In genomic region chr6:1262704-1263038, GRCh38 we compare ENCODE assay signal across 28 cellular contexts. TPM values are rescaled to one million over a fixed set of nuclear protein-coding genes. Genes with fewer than 3 reads are reported as not detected.
"Had no signal": no experiment of that assay in that cellular context is flagged by ENCODE, and none has a peak within 500 bp of the region (broad histone marks: within the 10 kb centered on the region; RNA-seq: fewer than 3 reads in every experiment).

No MANE protein-coding gene starts in this region.

- H3K4me1 ChIP-seq: neural progenitor cell, parathyroid adenoma, psoas muscle, thyroid gland, tibial nerve, upper lobe of left lung, uterus had no signal

- H3K4me3 Mint-ChIP-seq: naive thymus-derived CD4-positive, alpha-beta T cell; natural killer cell; nephron; neural progenitor cell; stimulated activated effector memory CD8-positive, alpha-beta T cell treated with anti-CD3 and anti-CD28 coated beads, Interleukin-12 subunit alpha, Interleukin-12 subunit beta, amount 100 ng/mL, for 72 hours; stimulated activated naive B cell treated with anti-CD40 and anti-IgM and Interleukin-4, amounts not matched to agents 10 μg/mL and 1 μg/mL and 100 μg/mL, for 72 hours; stimulated activated naive CD8-positive, alpha-beta T cell treated with anti-CD3 and anti-CD28 coated beads, Interleukin-15, Interleukin-2, amounts not matched to agents 100 ng/mL and 50 ng/mL, for 24 hours had no signal

- H2AFZ ChIP-seq: neural progenitor cell, parathyroid adenoma had no signal

- H3K4me2 ChIP-seq: neural progenitor cell had no signal

- H3K79me2 ChIP-seq: parathyroid adenoma had no signal

- H3K9me3 ChIP-seq: ovary, psoas muscle, stomach, thoracic aorta, thyroid gland, tibial nerve, upper lobe of left lung, uterus had no signal

- H3K4me1 Mint-ChIP-seq: natural killer cell; nephron; neural progenitor cell; stimulated activated effector memory CD8-positive, alpha-beta T cell treated with anti-CD3 and anti-CD28 coated beads, Interleukin-12 subunit alpha, Interleukin-12 subunit beta, amount 100 ng/mL, for 72 hours; stimulated activated naive B cell treated with anti-CD40 and anti-IgM and Interleukin-4, amounts not matched to agents 10 μg/mL and 1 μg/mL and 100 μg/mL, for 72 hours had no signal

- H3K36me3 ChIP-seq: neural progenitor cell, ovary, stomach, thoracic aorta, thyroid gland, tibial nerve, upper lobe of left lung, uterus had no signal

- H3K27ac ChIP-seq: neural progenitor cell, ovary, parathyroid adenoma, psoas muscle, skin epidermis, stomach, thoracic aorta, thyroid gland, tibial nerve, upper lobe of left lung, uterus had no signal

- H3K9ac ChIP-seq: neural progenitor cell, parathyroid adenoma had no signal

- H3K27me3 ChIP-seq: neural progenitor cell, ovary, stomach, thyroid gland, tibial nerve, upper lobe of left lung, uterus had no signal

- DNase-seq: naive thymus-derived CD4-positive, alpha-beta T cell; natural killer cell; occipital lobe; ovary; posterior cingulate gyrus; psoas muscle; stimulated activated CD4-positive, alpha-beta T cell treated with anti-CD3 and anti-CD28 coated beads, Interleukin-15, amount 100 ng/mL, for 24 hours; stimulated activated CD4-positive, alpha-beta T cell treated with anti-CD3 and anti-CD28 coated beads, Interleukin-2, amount 100 ng/mL, for 24 hours; stimulated activated CD4-positive, alpha-beta T cell treated with anti-CD3 and anti-CD28 coated beads, Interleukin-2, amount 100 ng/mL, for 48 hours; stimulated activated CD4-positive, alpha-beta T cell treated with anti-CD3 and anti-CD28 coated beads, Interleukin-4, amount 100 ng/mL, for 24 hours; stimulated activated naive B cell treated with anti-CD40 and anti-IgM and Interleukin-4, amounts not matched to agents 10 μg/mL and 1 μg/mL and 100 μg/mL, for 72 hours; stimulated activated naive CD4-positive, alpha-beta T cell treated with Interleukin-2 at 50 U/mL for 16 hours; stomach; thyroid gland; trophoblast cell; uterus had no signal

- H3K4me3 ChIP-seq: neural progenitor cell, ovary, psoas muscle, skin epidermis, stomach, thoracic aorta, thyroid gland, tibial nerve, upper lobe of left lung, uterus had no signal

- H3K36me3 Mint-ChIP-seq: naive thymus-derived CD4-positive, alpha-beta T cell; natural killer cell; neural progenitor cell; stimulated activated effector memory CD8-positive, alpha-beta T cell treated with anti-CD3 and anti-CD28 coated beads, Interleukin-12 subunit alpha, Interleukin-12 subunit beta, amount 100 ng/mL, for 72 hours; stimulated activated naive B cell treated with anti-CD40 and anti-IgM and Interleukin-4, amounts not matched to agents 10 μg/mL and 1 μg/mL and 100 μg/mL, for 72 hours had no signal

- H3K9me3 Mint-ChIP-seq: natural killer cell; nephron; neural progenitor cell; stimulated activated effector memory CD8-positive, alpha-beta T cell treated with anti-CD3 and anti-CD28 coated beads, Interleukin-12 subunit alpha, Interleukin-12 subunit beta, amount 100 ng/mL, for 72 hours; stimulated activated naive B cell treated with anti-CD40 and anti-IgM and Interleukin-4, amounts not matched to agents 10 μg/mL and 1 μg/mL and 100 μg/mL, for 72 hours; stimulated activated naive CD8-positive, alpha-beta T cell treated with anti-CD3 and anti-CD28 coated beads, Interleukin-15, Interleukin-2, amounts not matched to agents 100 ng/mL and 50 ng/mL, for 24 hours had no signal

- H3K27ac Mint-ChIP-seq: naive thymus-derived CD4-positive, alpha-beta T cell; natural killer cell; nephron; neural progenitor cell; progenitor cell of endocrine pancreas; stimulated activated effector memory CD8-positive, alpha-beta T cell treated with anti-CD3 and anti-CD28 coated beads, Interleukin-12 subunit alpha, Interleukin-12 subunit beta, amount 100 ng/mL, for 72 hours; stimulated activated naive B cell treated with anti-CD40 and anti-IgM and Interleukin-4, amounts not matched to agents 10 μg/mL and 1 μg/mL and 100 μg/mL, for 72 hours; stimulated activated naive CD8-positive, alpha-beta T cell treated with anti-CD3 and anti-CD28 coated beads, Interleukin-15, Interleukin-2, amounts not matched to agents 100 ng/mL and 50 ng/mL, for 24 hours had no signal

RNA-seq across cellular contexts. Expression of gene FOXQ1, which starts 49.2 kb away (rescaled TPM):
- total RNA-seq: naive thymus-derived CD4-positive, alpha-beta T cell; natural killer cell; psoas muscle; right cardiac atrium had no signal
- polyA plus RNA-seq: naive thymus-derived CD4-positive, alpha-beta T cell; neural cell; right cardiac atrium had no signal
